18 cellular contexts compared by ENCODE assay signal in genomic region chr1:87497804-87498203, GRCh38.
DNase-seq lines count a peak whose midpoint lies in the region; ATAC-seq and TF ChIP-seq lines count a peak whose summit lies in the region.
"Had no signal": no experiment of that assay in that cellular context is flagged by ENCODE, and none has a peak within 500 bp of the region (broad histone marks: within the 10 kb centered on the region; RNA-seq: fewer than 3 reads in every experiment).

No MANE protein-coding gene starts in this region.

- no peak overlapping the region for H3K4me3 ChIP-seq in tibial artery
- H3K4me3 ChIP-seq: MG63 had no signal

- H3K27ac Mint-ChIP-seq in effector memory CD8-positive, alpha-beta T cell: no peak overlapping the region
- H3K27ac Mint-ChIP-seq: CD4-positive, CD25-positive, alpha-beta regulatory T cell; T-helper 17 cell had no signal

- H3K4me1 ChIP-seq in tibial artery: peaks cover 0 to 26% (median 4%) of the 10 kb centered on the region in 4 donors

- no peaks in the 10 kb centered on the region for H3K36me3 ChIP-seq in tibial artery
- H3K36me3 ChIP-seq: MG63 had no signal

- intact Hi-C loops in tibial artery (cut with DNase I; ENCODE audit: low total_unique reads): loop anchor here (10.0 kb wide), 1 partner anchor 457 kb away; no protein-coding TSS in a partner anchor

- H3K27ac ChIP-seq in tibial artery: peak overlapping the region; percentile 67 to 75

- TF ChIP-seq CTCF in tibial artery (IDR thresholded peaks at IDR 0.05): no peak

- H3K4me3 Mint-ChIP-seq in effector memory CD8-positive, alpha-beta T cell: no peak overlapping the region
- H3K4me3 Mint-ChIP-seq: CD4-positive, CD25-positive, alpha-beta regulatory T cell; T-helper 17 cell had no signal

- H3K4me1 Mint-ChIP-seq in effector memory CD8-positive, alpha-beta T cell (ENCODE audit: low read depth in 2 of 2): no peaks in the 10 kb centered on the region
- H3K4me1 Mint-ChIP-seq: CD4-positive, CD25-positive, alpha-beta regulatory T cell; T-helper 17 cell had no signal

- DNase-seq in tibial artery (no peak), medulla oblongata (ENCODE audit: extremely low spot score) (no peak)
- DNase-seq in effector memory CD8-positive, alpha-beta T cell: no peak
- DNase-seq: AML-193; Calu3; CD4-positive, CD25-positive, alpha-beta regulatory T cell; DND-41; MG63; NCI-H1417 treated with DMSO at 0.1 percent for 48 hours; NCI-H2029; NCI-H2171 treated with DMSO at 0.1 percent for 48 hours; NCI-H82; SHP77; T-helper 17 cell had no signal

- H3K36me3 Mint-ChIP-seq in effector memory CD8-positive, alpha-beta T cell (ENCODE audit: insufficient read depth): no peaks in the 10 kb centered on the region
- H3K36me3 Mint-ChIP-seq: CD4-positive, CD25-positive, alpha-beta regulatory T cell had no signal

- no peaks in the 10 kb centered on the region for H3K9me3 ChIP-seq in tibial artery
- H3K9me3 ChIP-seq: MG63 had no signal

- H3K27me3 Mint-ChIP-seq in effector memory CD8-positive, alpha-beta T cell: peaks cover 5 to 6% of the 10 kb centered on the region in 2 donors
- H3K27me3 Mint-ChIP-seq: T-helper 17 cell had no signal

- ATAC-seq in GM19035 (IDR thresholded peaks at IDR 0.05; ENCODE audit: unreplicated experiment): peak; percentile 12
- peak; percentile 49 for ATAC-seq in HG02852 (IDR thresholded peaks at IDR 0.05; ENCODE audit: unreplicated experiment)
- ATAC-seq in HG03565 (IDR thresholded peaks at IDR 0.05; ENCODE audit: unreplicated experiment): peak; percentile 30
- no peak for ATAC-seq in GM21360 (IDR thresholded peaks at IDR 0.05; ENCODE audit: unreplicated experiment)
- no peak for ATAC-seq in effector memory CD8-positive, alpha-beta T cell (replicated peaks)
- ATAC-seq: T-helper 17 cell had no signal

- H3K9me3 Mint-ChIP-seq in effector memory CD8-positive, alpha-beta T cell: no peaks in the 10 kb centered on the region

- no peaks in the 10 kb centered on the region for H3K27me3 ChIP-seq in tibial artery
- H3K27me3 ChIP-seq: MG63 had no signal

Comparison
In these comparisons a context has a peak if more than half of its experiments do, and no peak if none do; other contexts are left out.
1. ATAC-seq: peak in GM19035 (single experiment), HG02852 (single experiment) and HG03565 (single experiment); none in GM21360 (single experiment) and effector memory CD8-positive, alpha-beta T cell (single experiment).